ENCODE assay signal across 1 cellular context in the genomic region with DNA sequence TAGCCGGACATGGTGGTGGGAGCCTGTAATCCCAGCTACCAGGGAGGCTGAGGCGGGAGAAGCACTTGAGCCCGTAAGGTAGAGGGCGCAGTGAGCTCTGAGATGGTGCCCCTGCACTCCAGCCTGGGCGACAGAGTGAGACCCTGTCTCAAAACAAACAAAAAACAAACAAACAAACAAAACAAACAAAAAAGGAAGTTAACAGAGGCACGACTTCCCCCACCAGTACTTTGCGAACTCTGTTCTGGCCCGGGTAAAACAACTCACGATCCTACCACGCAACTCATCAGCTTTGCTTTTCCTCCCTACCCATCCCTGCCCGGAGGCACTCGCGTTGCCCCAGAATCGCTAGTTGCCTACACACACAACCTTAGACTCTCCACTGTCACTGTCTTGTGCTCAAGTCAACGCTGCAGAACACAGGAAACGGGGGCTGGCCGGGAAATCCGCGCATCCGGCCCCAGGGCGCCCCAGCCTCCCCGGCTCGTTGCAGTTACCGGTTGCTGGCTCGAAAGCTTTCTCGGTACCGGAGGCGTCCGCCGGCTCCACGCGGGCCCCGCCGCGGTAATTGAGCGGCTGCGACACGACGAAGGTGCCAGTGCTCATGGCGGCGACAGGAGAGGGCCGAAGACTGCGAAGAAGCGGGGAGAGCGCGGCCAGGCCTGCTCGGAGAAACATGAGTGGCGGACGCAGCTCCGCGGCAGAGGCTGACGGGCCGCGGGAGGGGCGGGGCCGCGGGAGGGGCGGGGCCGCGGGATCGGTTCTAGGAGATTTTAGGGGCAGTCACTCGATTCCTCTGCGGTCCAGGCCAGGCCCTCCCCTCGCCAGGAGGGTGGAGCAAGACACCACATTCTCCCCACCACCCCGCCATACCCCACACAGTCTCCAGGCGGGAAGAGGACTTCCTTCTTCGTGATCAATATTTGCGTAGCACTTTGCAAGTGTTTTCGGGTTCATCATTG.
TF ChIP-seq lines count a peak whose summit lies in the region.

TSS of gene ALDH9A1 (minus strand) at position 682 of the 962 bp plus-strand sequence. CDS start at position 678, 4 bp downstream.

TF ChIP-seq in K562, 482 proteins besides CTCF, POLR2A, EP300 and RAD21 (continued from another document and continues in another):
- TF ChIP-seq, protein P1, sequence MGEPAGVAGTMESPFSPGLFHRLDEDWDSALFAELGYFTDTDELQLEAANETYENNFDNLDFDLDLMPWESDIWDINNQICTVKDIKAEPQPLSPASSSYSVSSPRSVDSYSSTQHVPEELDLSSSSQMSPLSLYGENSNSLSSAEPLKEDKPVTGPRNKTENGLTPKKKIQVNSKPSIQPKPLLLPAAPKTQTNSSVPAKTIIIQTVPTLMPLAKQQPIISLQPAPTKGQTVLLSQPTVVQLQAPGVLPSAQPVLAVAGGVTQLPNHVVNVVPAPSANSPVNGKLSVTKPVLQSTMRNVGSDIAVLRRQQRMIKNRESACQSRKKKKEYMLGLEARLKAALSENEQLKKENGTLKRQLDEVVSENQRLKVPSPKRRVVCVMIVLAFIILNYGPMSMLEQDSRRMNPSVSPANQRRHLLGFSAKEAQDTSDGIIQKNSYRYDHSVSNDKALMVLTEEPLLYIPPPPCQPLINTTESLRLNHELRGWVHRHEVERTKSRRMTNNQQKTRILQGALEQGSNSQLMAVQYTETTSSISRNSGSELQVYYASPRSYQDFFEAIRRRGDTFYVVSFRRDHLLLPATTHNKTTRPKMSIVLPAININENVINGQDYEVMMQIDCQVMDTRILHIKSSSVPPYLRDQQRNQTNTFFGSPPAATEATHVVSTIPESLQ (CRISPR knock-in tag; IDR thresholded peaks at IDR 0.05): peak; percentile 74
- TF ChIP-seq FOXJ2 (tag; IDR thresholded peaks at IDR 0.05): no peak
- TF ChIP-seq JUN (IDR thresholded peaks at IDR 0.05; ENCODE audit: borderline replicate concordance, low read depth, low read length): no peak
- peak; percentile 19; the same call in 1 of the 2 replicates for TF ChIP-seq JUN (CRISPR knock-in tag; IDR thresholded peaks at IDR 0.05; ENCODE audit: borderline replicate concordance)
- TF ChIP-seq GTF2F1 (IDR thresholded peaks at IDR 0.05; ENCODE audit: low read depth, low read length): 0 out of 2 replicates have a peak, but pooled peaks have one; percentile 21
- no peak for TF ChIP-seq CREBBP (IDR thresholded peaks at IDR 0.05; ENCODE audit: low read depth, low read length)
- no peak for TF ChIP-seq FOXM1 (IDR thresholded peaks at IDR 0.05; ENCODE audit: low read depth)
- 0 out of 2 replicates have a peak, but pooled peaks have one; percentile 45 for TF ChIP-seq FOXM1 (CRISPR knock-in tag; IDR thresholded peaks at IDR 0.05; ENCODE audit: low read depth)
- TF ChIP-seq SAP30 (IDR thresholded peaks at IDR 0.05; ENCODE audit: borderline replicate concordance, insufficient read depth, low read depth, low read length, poor library complexity, severe bottlenecking): peak; percentile 74
- TF ChIP-seq GTF2A2 (tag; IDR thresholded peaks at IDR 0.05): no peak
- no peak for TF ChIP-seq CBFA2T2 (conservative IDR thresholded peaks at IDR 0.05)
- 0 out of 2 replicates have a peak, but pooled peaks have one; percentile 41 for TF ChIP-seq MIER1 (IDR thresholded peaks at IDR 0.05; ENCODE audit: low read depth)
- no peak for TF ChIP-seq THRB (CRISPR knock-in tag; conservative IDR thresholded peaks at IDR 0.05)
- TF ChIP-seq BRCA1 (IDR thresholded peaks at IDR 0.05): no peak
- TF ChIP-seq BRCA1 (CRISPR knock-in tag; IDR thresholded peaks at IDR 0.05): 0 out of 2 replicates have a peak, but pooled peaks have one; percentile 87
- no peak for TF ChIP-seq SMAD3 (CRISPR knock-in tag; conservative IDR thresholded peaks at IDR 0.05)
- TF ChIP-seq, protein P2, sequence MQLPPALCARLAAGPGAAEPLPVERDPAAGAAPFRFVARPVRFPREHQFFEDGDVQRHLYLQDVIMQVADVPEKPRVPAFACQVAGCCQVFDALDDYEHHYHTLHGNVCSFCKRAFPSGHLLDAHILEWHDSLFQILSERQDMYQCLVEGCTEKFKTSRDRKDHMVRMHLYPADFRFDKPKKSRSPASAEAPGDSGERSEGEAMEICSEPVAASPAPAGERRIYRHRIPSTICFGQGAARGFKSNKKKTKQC (CRISPR knock-in tag; IDR thresholded peaks at IDR 0.05): 0 out of 2 replicates have a peak, but pooled peaks have one; percentile 33
- no peak for TF ChIP-seq CCAR2 (IDR thresholded peaks at IDR 0.05; ENCODE audit: low read depth, low read length)
- TF ChIP-seq SMARCA5 (IDR thresholded peaks at IDR 0.05): peak; percentile 95
- TF ChIP-seq, protein P3, sequence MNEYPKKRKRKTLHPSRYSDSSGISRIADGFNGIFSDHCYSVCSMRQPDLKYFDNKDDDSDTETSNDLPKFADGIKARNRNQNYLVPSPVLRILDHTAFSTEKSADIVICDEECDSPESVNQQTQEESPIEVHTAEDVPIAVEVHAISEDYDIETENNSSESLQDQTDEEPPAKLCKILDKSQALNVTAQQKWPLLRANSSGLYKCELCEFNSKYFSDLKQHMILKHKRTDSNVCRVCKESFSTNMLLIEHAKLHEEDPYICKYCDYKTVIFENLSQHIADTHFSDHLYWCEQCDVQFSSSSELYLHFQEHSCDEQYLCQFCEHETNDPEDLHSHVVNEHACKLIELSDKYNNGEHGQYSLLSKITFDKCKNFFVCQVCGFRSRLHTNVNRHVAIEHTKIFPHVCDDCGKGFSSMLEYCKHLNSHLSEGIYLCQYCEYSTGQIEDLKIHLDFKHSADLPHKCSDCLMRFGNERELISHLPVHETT (CRISPR knock-in tag; conservative IDR thresholded peaks at IDR 0.05 in 1 of 2, IDR thresholded peaks at IDR 0.05 in 1 of 2): peak in 1 of 2 experiments; percentile 82; a peak in 1 of 4 replicates
- TF ChIP-seq E2F3 (CRISPR knock-in tag; IDR thresholded peaks at IDR 0.05): no peak
- peak; percentile 67; the same call in 1 of the 2 replicates for TF ChIP-seq ARID2 (IDR thresholded peaks at IDR 0.05)
- TF ChIP-seq FOS (IDR thresholded peaks at IDR 0.05; ENCODE audit: extremely low read depth, insufficient read length): no peak
- TF ChIP-seq E2F6 (IDR thresholded peaks at IDR 0.05; ENCODE audit: borderline replicate concordance in 1 of 2, extremely low read depth in 1 of 2, insufficient read depth in 1 of 2, insufficient read length in 1 of 2, low read depth in 1 of 2, low read length in 1 of 2, poor library complexity in 1 of 2, severe bottlenecking in 1 of 2): peak in 1 of 2 experiments; percentile 53
- TF ChIP-seq NFYB (IDR thresholded peaks at IDR 0.05; ENCODE audit: extremely low read depth, insufficient read length): no peak
- TF ChIP-seq HLTF (IDR thresholded peaks at IDR 0.05): peak; percentile 99
- TF ChIP-seq MCM7 (IDR thresholded peaks at IDR 0.05): peak in 1 of 2 experiments; percentile 78; a peak in 1 of 4 replicates
- TF ChIP-seq, protein P4, sequence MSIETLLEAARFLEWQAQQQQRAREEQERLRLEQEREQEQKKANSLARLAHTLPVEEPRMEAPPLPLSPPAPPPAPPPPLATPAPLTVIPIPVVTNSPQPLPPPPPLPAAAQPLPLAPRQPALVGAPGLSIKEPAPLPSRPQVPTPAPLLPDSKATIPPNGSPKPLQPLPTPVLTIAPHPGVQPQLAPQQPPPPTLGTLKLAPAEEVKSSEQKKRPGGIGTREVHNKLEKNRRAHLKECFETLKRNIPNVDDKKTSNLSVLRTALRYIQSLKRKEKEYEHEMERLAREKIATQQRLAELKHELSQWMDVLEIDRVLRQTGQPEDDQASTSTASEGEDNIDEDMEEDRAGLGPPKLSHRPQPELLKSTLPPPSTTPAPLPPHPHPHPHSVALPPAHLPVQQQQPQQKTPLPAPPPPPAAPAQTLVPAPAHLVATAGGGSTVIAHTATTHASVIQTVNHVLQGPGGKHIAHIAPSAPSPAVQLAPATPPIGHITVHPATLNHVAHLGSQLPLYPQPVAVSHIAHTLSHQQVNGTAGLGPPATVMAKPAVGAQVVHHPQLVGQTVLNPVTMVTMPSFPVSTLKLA (conservative IDR thresholded peaks at IDR 0.05): peak; percentile 74 to 81
- 0 out of 2 replicates have a peak, but pooled peaks have one; percentile 55 for TF ChIP-seq NR3C1 (CRISPR knock-in tag; IDR thresholded peaks at IDR 0.05)
- no peak for TF ChIP-seq IFI16 (CRISPR knock-in tag; IDR thresholded peaks at IDR 0.05)
- peak; percentile 49 for TF ChIP-seq ASH1L (IDR thresholded peaks at IDR 0.05; ENCODE audit: borderline replicate concordance, low read depth, partially characterized antibody)
- peak; percentile 44 to 54; a peak in 2 of 4 replicates for TF ChIP-seq NRF1 (conservative IDR thresholded peaks at IDR 0.05 in 1 of 2, IDR thresholded peaks at IDR 0.05 in 1 of 2)
- no peak for TF ChIP-seq MBD1 (CRISPR knock-in tag; IDR thresholded peaks at IDR 0.05)
- TF ChIP-seq ZBTB49 (CRISPR knock-in tag; IDR thresholded peaks at IDR 0.05; ENCODE audit: borderline replicate concordance): no peak
- 0 out of 4 replicates have a peak, but pooled peaks of 1 of the 2 experiments have one; percentile 13 for TF ChIP-seq TEAD1 (CRISPR knock-in tag; IDR thresholded peaks at IDR 0.05)
- TF ChIP-seq ZC3H4 (CRISPR knock-in tag; IDR thresholded peaks at IDR 0.05; ENCODE audit: borderline replicate concordance): no peak
- TF ChIP-seq KAT2B (IDR thresholded peaks at IDR 0.05; ENCODE audit: low read depth, low read length): no peak
- peak; percentile 76 for TF ChIP-seq POLR2H (tag; IDR thresholded peaks at IDR 0.05; ENCODE audit: low read depth)
- no peak for TF ChIP-seq HCFC1 (IDR thresholded peaks at IDR 0.05; ENCODE audit: low read depth, low read length)
- peak; percentile 53; the same call in 1 of the 2 replicates for TF ChIP-seq MTA1 (IDR thresholded peaks at IDR 0.05; ENCODE audit: borderline replicate concordance)
- 0 out of 2 replicates have a peak, but pooled peaks have one; percentile 26 for TF ChIP-seq KLF13 (tag; IDR thresholded peaks at IDR 0.05; ENCODE audit: borderline replicate concordance, low read depth)
- peak; percentile 74 for TF ChIP-seq CHD1 (IDR thresholded peaks at IDR 0.05; ENCODE audit: low read length)
- 0 out of 2 replicates have a peak, but pooled peaks have one; percentile 42 for TF ChIP-seq PHB2 (IDR thresholded peaks at IDR 0.05; ENCODE audit: low read depth)
- TF ChIP-seq ZHX1 (conservative IDR thresholded peaks at IDR 0.05; ENCODE audit: low read length): no peak
- TF ChIP-seq NBN (IDR thresholded peaks at IDR 0.05; ENCODE audit: low read depth): peak; percentile 51; the same call in 1 of the 2 replicates
